ENCODE assay signal across 8 cellular contexts in the genomic region with DNA sequence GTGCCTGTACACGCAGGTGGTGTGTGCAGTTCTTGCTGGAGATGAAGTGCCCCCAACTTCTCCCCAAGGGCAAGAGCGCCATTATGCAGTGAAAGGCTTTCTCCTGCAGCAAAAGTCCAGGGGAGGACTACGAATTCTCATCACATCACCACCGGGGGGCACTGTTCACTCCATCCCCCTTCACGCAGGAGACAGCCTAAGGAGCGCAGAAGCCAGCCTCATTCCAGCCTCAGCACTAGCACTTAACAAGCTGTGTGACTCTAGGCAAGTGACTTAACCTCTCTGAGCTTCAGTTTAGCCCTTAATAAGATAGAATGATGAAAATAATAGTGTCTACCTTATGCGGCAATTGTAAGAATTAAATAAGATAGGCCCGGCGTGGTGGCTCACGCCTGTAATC. TPM values are rescaled to one million over a fixed set of nuclear protein-coding genes. Genes with fewer than 3 reads are reported as not detected.
DNase-seq lines count a peak whose midpoint lies in the region; ATAC-seq and TF ChIP-seq lines count a peak whose summit lies in the region.

No MANE protein-coding gene starts in this region.

- no peaks in the 10 kb centered on the region for H3K9me3 Mint-ChIP-seq in activated CD4-positive, alpha-beta T cell treated with anti-CD3 and anti-CD28 coated beads, Interleukin-2, amount 10 ng/mL, durations not matched to agents 24 days and 14 days
- no peaks in the 10 kb centered on the region for H3K9me3 Mint-ChIP-seq in natural killer cell

- TF ChIP-seq POLR2A in heart left ventricle (IDR thresholded peaks at IDR 0.05) = no peak

- no peaks in the 10 kb centered on the region for H3K27me3 ChIP-seq in heart left ventricle

- H3K27ac ChIP-seq in heart left ventricle = no peak overlapping the region

- H3K4me1 Mint-ChIP-seq in activated CD4-positive, alpha-beta T cell treated with anti-CD3 and anti-CD28 coated beads, Interleukin-2, amount 10 ng/mL, durations not matched to agents 24 days and 14 days = peaks cover 53% of the 10 kb centered on the region
- peaks cover 31 to 52% of the 10 kb centered on the region in 2 donors for H3K4me1 Mint-ChIP-seq in natural killer cell

- TF ChIP-seq CTCF in heart left ventricle (IDR thresholded peaks at IDR 0.05) = peak; percentile 13 to 56 (median 37)
- TF ChIP-seq CTCF in natural killer cell (IDR thresholded peaks at IDR 0.05) = peak; percentile 47

- no peak overlapping the region for H3K4me3 Mint-ChIP-seq in activated CD4-positive, alpha-beta T cell treated with anti-CD3 and anti-CD28 coated beads, Interleukin-2, amount 10 ng/mL, durations not matched to agents 24 days and 14 days
- no peak overlapping the region for H3K4me3 Mint-ChIP-seq in natural killer cell

- H3K4me1 ChIP-seq in heart left ventricle = peaks cover 0 to 97% (median 76%) of the 10 kb centered on the region in 12 donors

- peaks cover 0 to 40% (median 10%) of the 10 kb centered on the region in 9 donors for H3K36me3 ChIP-seq in heart left ventricle

- H3K4me3 ChIP-seq in heart left ventricle = no peak overlapping the region

- peaks cover 74% of the 10 kb centered on the region for H3K36me3 Mint-ChIP-seq in activated CD4-positive, alpha-beta T cell treated with anti-CD3 and anti-CD28 coated beads, Interleukin-2, amount 10 ng/mL, durations not matched to agents 24 days and 14 days (ENCODE audit: low read depth)
- no peaks in the 10 kb centered on the region for H3K36me3 Mint-ChIP-seq in natural killer cell

- H3K27ac Mint-ChIP-seq in activated CD4-positive, alpha-beta T cell treated with anti-CD3 and anti-CD28 coated beads, Interleukin-2, amount 10 ng/mL, durations not matched to agents 24 days and 14 days = no peak overlapping the region
- no peak overlapping the region for H3K27ac Mint-ChIP-seq in natural killer cell

- H3K27me3 Mint-ChIP-seq in activated CD4-positive, alpha-beta T cell treated with anti-CD3 and anti-CD28 coated beads, Interleukin-2, amount 10 ng/mL, durations not matched to agents 24 days and 14 days = no peaks in the 10 kb centered on the region
- H3K27me3 Mint-ChIP-seq in natural killer cell (ENCODE audit: low read depth in 2 of 2) = no peaks in the 10 kb centered on the region

- H3K9me3 ChIP-seq in heart left ventricle = no peaks in the 10 kb centered on the region

- 75 to 79% (median 76%) methylated on average over 10 of the region's 10 CpGs for WGBS in heart left ventricle, 4 donors

- peak in 2 of 5 donors; percentile 56 to 62 for DNase-seq in heart left ventricle
- no peak for DNase-seq in cardiac septum (ENCODE audit: low spot score)
- peak; percentile 68 for DNase-seq in NCI-H2227 (lab: John Stamatoyannopoulos, UW; ENCODE audit: unreplicated experiment)
- peak; percentile 87 for DNase-seq in activated CD4-positive, alpha-beta T cell treated with anti-CD3 and anti-CD28 coated beads, Interleukin-2, amount 10 ng/mL, durations not matched to agents 24 days and 14 days
- DNase-seq in ecto neural progenitor cell (ENCODE audit: low spot score) = peak; percentile 76
- DNase-seq in natural killer cell = peak; percentile 59
- no peak for DNase-seq in putamen (ENCODE audit: low spot score)

- intact Hi-C loops in heart left ventricle (cut with DNase I) (loop anchor here in 3 of 10 donors (5.0 kb wide), 1 partner anchor 33 kb away; the partner anchor contains the start of gene DNMT3A (in 3 of the 3)), cardiac septum (cut with DNase I) (no loop called here), natural killer cell (cut with micrococcal nuclease) (loop anchor here (5.0 kb wide), 2 partner anchors 33 to 37 kb away; partner anchors contain the start of gene DNMT3A)
- intact Hi-C loops in activated CD4-positive, alpha-beta T cell treated with anti-CD3 and anti-CD28 coated beads, Interleukin-2, amount 10 ng/mL, durations not matched to agents 24 days and 14 days (cut with micrococcal nuclease) = no loop called here

- ATAC-seq in heart left ventricle (no peak), natural killer cell (peak in 2 of 3 donors; percentile 20 to 27), GM21528 (IDR thresholded peaks at IDR 0.05; ENCODE audit: low FRiP score, unreplicated experiment) (no peak)

RNA-seq across cellular contexts. Expression of gene DNMT3A, which starts 32.3 kb away (rescaled TPM):
- total RNA-seq in heart left ventricle (10 to 100 TPM in 8 of 9 donors, 1 to 10 TPM in 1; 3.5 to 26.0 (median 18.6) TPM), cardiac septum (24.9 TPM), natural killer cell (10 to 100 TPM; 36.3 to 60.7 (median 45.2) TPM)
- polyA plus RNA-seq in heart left ventricle = 1 to 10 TPM; 9.1 to 9.2 TPM
- total RNA-seq in activated CD4-positive, alpha-beta T cell treated with anti-CD3 and anti-CD28 coated beads, Interleukin-2, amount 10 ng/mL, durations not matched to agents 24 days and 14 days = 97.4 and 102 TPM in 2 replicates

Comparison
In these comparisons a context has a peak if more than half of its experiments do, and no peak if none do; other contexts are left out.
1. ATAC-seq: peak in natural killer cell (2 of 3); none in heart left ventricle (0 of 4) and GM21528 (single experiment).
2. DNase-seq: peak in NCI-H2227 (single experiment), activated CD4-positive, alpha-beta T cell treated with anti-CD3 and anti-CD28 coated beads, Interleukin-2, amount 10 ng/mL, durations not matched to agents 24 days and 14 days (single experiment), ecto neural progenitor cell (single experiment) and natural killer cell (single experiment); none in cardiac septum (single experiment) and putamen (single experiment).